Comparison of ENCODE assay signal across 8 cellular contexts in genomic region chr3:184812845-184813157, GRCh38. TPM values are rescaled to one million over a fixed set of nuclear protein-coding genes. Genes with fewer than 3 reads are reported as not detected.
DNase-seq lines count a peak whose midpoint lies in the region; ATAC-seq and TF ChIP-seq lines count a peak whose summit lies in the region.

No MANE protein-coding gene starts in this region.

- H3K9ac ChIP-seq in KMS-11, result peak overlapping the region; percentile 46; the same call in 1 of the 2 replicates

- H3K4me3 ChIP-seq in BE2C (ENCODE audit: low read depth, low read length) (peak overlapping the region; percentile 97), KMS-11 (IDR thresholded peaks at IDR 0.05; ENCODE audit: insufficient read depth, low read depth, low read length) (peak overlapping the region; percentile 89)

- peak overlapping the region; percentile 86 for H3K27ac Mint-ChIP-seq in dendritic cell treated with granulocyte-macrophage colony-stimulating factor and Interleukin-4, amounts not matched to agents 40 ng/mL and 50 ng/mL, for 4 days
- H3K27ac Mint-ChIP-seq in natural killer cell treated with Interleukin-12 subunit alpha and Interleukin-12 subunit beta and Interleukin-15 and Interleukin-18, amount 100 ng/mL, for 72 hours, result peak overlapping the region; percentile 71 to 74

- H3K4me3 Mint-ChIP-seq in dendritic cell treated with granulocyte-macrophage colony-stimulating factor and Interleukin-4, amounts not matched to agents 40 ng/mL and 50 ng/mL, for 4 days, result peak overlapping the region; percentile 81
- H3K4me3 Mint-ChIP-seq in natural killer cell treated with Interleukin-12 subunit alpha and Interleukin-12 subunit beta and Interleukin-15 and Interleukin-18, amount 100 ng/mL, for 72 hours, result peak overlapping the region; percentile 88

- no peak for TF ChIP-seq CTCF in BE2C (IDR thresholded peaks at IDR 0.05; ENCODE audit: low read depth, low read length)
- no peak for TF ChIP-seq CTCF in KMS-11 (conservative IDR thresholded peaks at IDR 0.05; ENCODE audit: low read depth, low read length)

- no peaks in the 10 kb centered on the region for H3K9me3 Mint-ChIP-seq in dendritic cell treated with granulocyte-macrophage colony-stimulating factor and Interleukin-4, amounts not matched to agents 40 ng/mL and 50 ng/mL, for 4 days
- no peaks in the 10 kb centered on the region for H3K9me3 Mint-ChIP-seq in natural killer cell treated with Interleukin-12 subunit alpha and Interleukin-12 subunit beta and Interleukin-15 and Interleukin-18, amount 100 ng/mL, for 72 hours

- peak overlapping the region; percentile 97 for H2AFZ ChIP-seq in KMS-11 (ENCODE audit: low read depth)

- H3K4me1 Mint-ChIP-seq in dendritic cell treated with granulocyte-macrophage colony-stimulating factor and Interleukin-4, amounts not matched to agents 40 ng/mL and 50 ng/mL, for 4 days (ENCODE audit: low read depth), result peaks cover 47% of the 10 kb centered on the region
- peaks cover 31 to 44% of the 10 kb centered on the region in 2 donors for H3K4me1 Mint-ChIP-seq in natural killer cell treated with Interleukin-12 subunit alpha and Interleukin-12 subunit beta and Interleukin-15 and Interleukin-18, amount 100 ng/mL, for 72 hours (ENCODE audit: low read depth in 2 of 2)

- no peaks in the 10 kb centered on the region for H3K27me3 Mint-ChIP-seq in dendritic cell treated with granulocyte-macrophage colony-stimulating factor and Interleukin-4, amounts not matched to agents 40 ng/mL and 50 ng/mL, for 4 days
- no peaks in the 10 kb centered on the region for H3K27me3 Mint-ChIP-seq in natural killer cell treated with Interleukin-12 subunit alpha and Interleukin-12 subunit beta and Interleukin-15 and Interleukin-18, amount 100 ng/mL, for 72 hours

- intact Hi-C loops in dendritic cell treated with granulocyte-macrophage colony-stimulating factor and Interleukin-4, amounts not matched to agents 40 ng/mL and 50 ng/mL, for 4 days (cut with micrococcal nuclease), result no loop called here

- H3K79me2 ChIP-seq in KMS-11 (ENCODE audit: insufficient read depth, low read depth), result no peaks in the 10 kb centered on the region

- no peak for ATAC-seq in natural killer cell treated with Interleukin-12 subunit alpha and Interleukin-12 subunit beta and Interleukin-15 and Interleukin-18, amount 100 ng/mL, for 72 hours
- no peak for ATAC-seq in HG03108 (IDR thresholded peaks at IDR 0.05; ENCODE audit: unreplicated experiment)
- ATAC-seq in GM21381 (IDR thresholded peaks at IDR 0.05; ENCODE audit: unreplicated experiment), result no peak

- H3K36me3 Mint-ChIP-seq in dendritic cell treated with granulocyte-macrophage colony-stimulating factor and Interleukin-4, amounts not matched to agents 40 ng/mL and 50 ng/mL, for 4 days (ENCODE audit: low read depth), result peaks cover 27% of the 10 kb centered on the region
- H3K36me3 Mint-ChIP-seq in natural killer cell treated with Interleukin-12 subunit alpha and Interleukin-12 subunit beta and Interleukin-15 and Interleukin-18, amount 100 ng/mL, for 72 hours, result no peaks in the 10 kb centered on the region

- peak overlapping the region; percentile 83 for H3K4me2 ChIP-seq in KMS-11

- DNase-seq in BE2C, result no peak
- no peak for DNase-seq in natural killer cell treated with Interleukin-12 subunit alpha and Interleukin-12 subunit beta and Interleukin-15 and Interleukin-18, amount 100 ng/mL, for 72 hours (ENCODE audit: low spot score)
- DNase-seq in hypothalamus (lab: John Stamatoyannopoulos, UW), result no peak
- DNase-seq in foreskin melanocyte, result no peak

- H3K36me3 ChIP-seq in BE2C (no peaks in the 10 kb centered on the region), KMS-11 (ENCODE audit: insufficient read depth) (no peaks in the 10 kb centered on the region)

- H3K27ac ChIP-seq in KMS-11, result no peak overlapping the region

- H3K4me1 ChIP-seq in BE2C, result no peaks in the 10 kb centered on the region
- H3K4me1 ChIP-seq in KMS-11 (ENCODE audit: low read depth, poor library complexity, severe bottlenecking), result peaks cover 9% of the 10 kb centered on the region

- no peaks in the 10 kb centered on the region for H3K9me3 ChIP-seq in BE2C

- H4K20me1 ChIP-seq in KMS-11 (ENCODE audit: insufficient read depth), result no peaks in the 10 kb centered on the region

- H3K27me3 ChIP-seq in BE2C, result no peaks in the 10 kb centered on the region
- H3K27me3 ChIP-seq in KMS-11 (ENCODE audit: insufficient read depth, low read depth), result no peaks in the 10 kb centered on the region

RNA-seq across cellular contexts. Expression of gene VPS8, which starts 0.8 kb away (rescaled TPM):
- 16.2 TPM for polyA plus RNA-seq in BE2C (2012; ENCODE audit: insufficient read depth, insufficient read length, low read depth)
- 10 to 100 TPM; 52.8 to 74.2 TPM for total RNA-seq in natural killer cell treated with Interleukin-12 subunit alpha and Interleukin-12 subunit beta and Interleukin-15 and Interleukin-18, amount 100 ng/mL, for 72 hours
